In the genomic region with DNA sequence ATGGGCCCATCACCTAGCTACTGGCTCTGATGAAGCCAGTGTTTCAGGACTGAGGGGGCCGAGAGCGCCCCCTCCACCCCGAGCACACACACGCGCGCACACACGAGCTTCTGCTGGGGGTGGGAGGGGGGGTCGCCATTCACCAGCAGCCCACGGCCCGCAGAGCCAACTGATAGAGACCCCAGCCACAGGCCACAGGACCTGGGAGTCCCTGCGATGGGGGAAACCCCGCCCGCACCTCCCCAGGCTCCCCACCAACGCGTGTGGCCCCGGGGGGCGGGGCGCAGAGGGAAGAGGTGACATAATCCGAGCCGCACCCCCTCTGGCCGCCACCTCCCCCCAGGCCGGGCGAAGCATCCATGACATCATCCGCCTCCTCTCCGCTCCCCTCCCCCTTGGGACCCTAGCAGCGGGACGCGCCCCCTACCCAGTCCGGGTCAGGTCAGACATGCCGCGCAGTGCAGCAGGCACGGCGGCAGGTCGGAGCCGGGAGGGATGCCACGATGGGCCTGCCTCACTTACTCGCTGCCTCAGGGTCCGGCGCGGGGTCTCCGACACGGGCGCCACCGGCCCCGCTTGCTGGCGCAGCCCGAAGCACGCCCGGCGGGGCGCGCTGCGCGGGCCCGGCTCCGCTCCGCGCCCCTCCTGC, we compare ENCODE assay signal across 8 cellular contexts. TPM values are rescaled to one million over a fixed set of nuclear protein-coding genes. Genes with fewer than 3 reads are reported as not detected.
DNase-seq lines count a peak whose midpoint lies in the region; ATAC-seq and TF ChIP-seq lines count a peak whose summit lies in the region.

Gene LZTS3 (minus strand): TSS at position 617 of the 649 bp plus-strand sequence. CDS start 6,386 bp downstream, outside the sequence.

- H3K4me3 Mint-ChIP-seq in IgD-negative memory B cell: peak within 1 kb of the TSS; percentile 82 to 92 (median 88)
- peak within 1 kb of the TSS; percentile 86 for H3K4me3 Mint-ChIP-seq in activated naive CD4-positive, alpha-beta T cell treated with anti-CD3 and anti-CD28 coated beads, Interleukin-2, amount 50 U/mL, for 24 hours

- no peaks in the 10 kb centered on the region for H3K36me3 ChIP-seq in heart right ventricle
- no peaks in the 10 kb centered on the region for H3K36me3 ChIP-seq in psoas muscle (ENCODE audit: insufficient read depth in 1 of 2, low read depth in 1 of 2)
- no peaks in the 10 kb centered on the region for H3K36me3 ChIP-seq in urinary bladder (ENCODE audit: insufficient read depth)

- 0% methylated on average over 53 to 58 of the region's 58 CpGs for WGBS in heart right ventricle, 2 donors
- WGBS in psoas muscle, 3 donors: 0 to 1% (median 0%) methylated on average over 42 to 58 of the region's 58 CpGs
- WGBS in urinary bladder: under 1% methylated on average over 58 of the region's 58 CpGs

- no peaks in the 10 kb centered on the region for H3K9me3 ChIP-seq in heart right ventricle
- no peaks in the 10 kb centered on the region for H3K9me3 ChIP-seq in psoas muscle

- peaks cover 31% of the 10 kb centered on the region for H3K27me3 Mint-ChIP-seq in IgD-negative memory B cell
- peaks cover 8% of the 10 kb centered on the region for H3K27me3 Mint-ChIP-seq in activated naive CD4-positive, alpha-beta T cell treated with anti-CD3 and anti-CD28 coated beads, Interleukin-2, amount 50 U/mL, for 24 hours

- peak; percentile 38 for DNase-seq in DMS79 (lab: John Stamatoyannopoulos, UW)
- DNase-seq in SK-N-DZ (ENCODE audit: low spot score): peak; percentile 83
- DNase-seq in heart right ventricle: peak; percentile 75 to 76
- DNase-seq in psoas muscle: peak; percentile 71 to 86

- peaks cover 0 to 53% (median 0%) of the 10 kb centered on the region in 7 donors for H3K27me3 ChIP-seq in heart right ventricle
- H3K27me3 ChIP-seq in psoas muscle (ENCODE audit: insufficient read depth in 3 of 3, low read length in 2 of 3): no peaks in the 10 kb centered on the region

- peaks cover 3 to 31% (median 24%) of the 10 kb centered on the region in 9 donors for H3K4me1 ChIP-seq in heart right ventricle
- H3K4me1 ChIP-seq in psoas muscle: peaks cover 17% of the 10 kb centered on the region
- H3K4me1 ChIP-seq in urinary bladder (ENCODE audit: insufficient read depth): no peaks in the 10 kb centered on the region

- peak within 1 kb of the TSS; percentile 66 to 97 (median 94) for H3K4me3 ChIP-seq in heart right ventricle
- peak within 1 kb of the TSS; percentile 81 for H3K4me3 ChIP-seq in psoas muscle
- H3K4me3 ChIP-seq in urinary bladder (ENCODE audit: low read depth, low read length): peak within 1 kb of the TSS; percentile 64

- H3K9me3 Mint-ChIP-seq in IgD-negative memory B cell: no peaks in the 10 kb centered on the region
- H3K9me3 Mint-ChIP-seq in activated naive CD4-positive, alpha-beta T cell treated with anti-CD3 and anti-CD28 coated beads, Interleukin-2, amount 50 U/mL, for 24 hours: no peaks in the 10 kb centered on the region

- peak within 1 kb of the TSS in 2 of 3 donors; percentile 43 to 85 for H3K27ac Mint-ChIP-seq in IgD-negative memory B cell
- peak within 1 kb of the TSS; percentile 30 for H3K27ac Mint-ChIP-seq in activated naive CD4-positive, alpha-beta T cell treated with anti-CD3 and anti-CD28 coated beads, Interleukin-2, amount 50 U/mL, for 24 hours

- peaks cover 6 to 11% (median 6%) of the 10 kb centered on the region in 3 donors for H3K4me1 Mint-ChIP-seq in IgD-negative memory B cell
- peaks cover 32% of the 10 kb centered on the region for H3K4me1 Mint-ChIP-seq in activated naive CD4-positive, alpha-beta T cell treated with anti-CD3 and anti-CD28 coated beads, Interleukin-2, amount 50 U/mL, for 24 hours

- TF ChIP-seq CTCF in heart right ventricle (IDR thresholded peaks at IDR 0.05) (peak in 1 of 9 donors; percentile 7), psoas muscle (IDR thresholded peaks at IDR 0.05) (no peak)

- peak within 1 kb of the TSS; percentile 34 to 86 (median 78) for H3K27ac ChIP-seq in heart right ventricle
- peak within 1 kb of the TSS; percentile 79 for H3K27ac ChIP-seq in psoas muscle
- peak within 1 kb of the TSS; percentile 55 for H3K27ac ChIP-seq in urinary bladder (ENCODE audit: low read depth)

- H3K36me3 Mint-ChIP-seq in IgD-negative memory B cell: no peaks in the 10 kb centered on the region
- peaks cover 1% of the 10 kb centered on the region for H3K36me3 Mint-ChIP-seq in activated naive CD4-positive, alpha-beta T cell treated with anti-CD3 and anti-CD28 coated beads, Interleukin-2, amount 50 U/mL, for 24 hours

- intact Hi-C loops in heart right ventricle (cut with DNase I): no loop called here
- intact Hi-C loops in psoas muscle (cut with DNase I): no loop called here

- ATAC-seq in GM21528 (IDR thresholded peaks at IDR 0.05; ENCODE audit: low FRiP score, unreplicated experiment) (peak; percentile 52), heart right ventricle (peak; percentile 53 to 79 (median 64)), psoas muscle (peak; percentile 23 to 42 (median 32))

RNA-seq across cellular contexts. Expression of gene LZTS3, which starts in this region (rescaled TPM):
- polyA plus RNA-seq in IgD-negative memory B cell (0.45 TPM), heart right ventricle (1 to 10 TPM; 7.9 to 9.1 TPM), psoas muscle (10 to 100 TPM in 1 of 3 donors, 1 to 10 TPM in 2; 4.1 to 13.7 (median 8.0) TPM), urinary bladder (10.4 TPM)
- polyA plus RNA-seq in SK-N-DZ (2014; cell fraction: cytosol; rRNA removed): 5.2 and 10.5 TPM in 2 replicates
- 14.7 and 18.2 TPM in 2 replicates for polyA plus RNA-seq in SK-N-DZ (2014; cell fraction: nucleus; rRNA removed)
- total RNA-seq in heart right ventricle (10 to 100 TPM in 4 of 10 donors, 1 to 10 TPM in 6; 7.1 to 27.0 (median 9.7) TPM), psoas muscle (10 to 100 TPM in 1 of 4 donors, 1 to 10 TPM in 3; 5.8 to 10.5 (median 7.5) TPM), urinary bladder (3.1 TPM)

Comparison
In these comparisons a context has a peak if more than half of its experiments do, and no peak if none do; other contexts are left out.
1. Peak in every context shown above with its lines: DNase-seq, ATAC-seq, H3K4me3 ChIP-seq and H3K27ac ChIP-seq.